8 cellular contexts compared by ENCODE assay signal in genomic region chr1:210598135-210598652, GRCh38.
A peak's percentile ranks its signal among the peaks of the same experiment; 100 is the strongest.
DNase-seq lines count a peak whose midpoint lies in the region; ATAC-seq and TF ChIP-seq lines count a peak whose summit lies in the region.

No MANE protein-coding gene starts in this region.

- no peaks in the 10 kb centered on the region for H3K27me3 Mint-ChIP-seq in effector memory CD8-positive, alpha-beta T cell

- peak overlapping the region; percentile 73 for H3K4me2 ChIP-seq in PC-9

- H3K9me3 Mint-ChIP-seq in effector memory CD8-positive, alpha-beta T cell: peaks cover 0 to 2% of the 10 kb centered on the region in 2 donors

- H4K20me1 ChIP-seq in PC-9 (ENCODE audit: insufficient read depth): no peaks in the 10 kb centered on the region

- POLR2A ChIA-PET in PC-9 (lab: Charles Lee; ENCODE audit: unreplicated experiment): interaction anchor here (0.6 kb wide), 1 partner anchor 495 kb away, joined by 9 read pairs; no protein-coding TSS in a partner anchor

- H3K36me3 Mint-ChIP-seq in effector memory CD8-positive, alpha-beta T cell (ENCODE audit: insufficient read depth): no peaks in the 10 kb centered on the region

- CTCF ChIA-PET in PC-9 (lab: Charles Lee): no interaction called here

- H3K27ac ChIP-seq in PC-9 (peak overlapping the region; percentile 98), WERI-Rb-1 (no peak overlapping the region)

- no peak overlapping the region for H3K27ac Mint-ChIP-seq in effector memory CD8-positive, alpha-beta T cell

- DNase-seq in PC-9: peak; percentile 84 to 97
- peak; percentile 71 for DNase-seq in fibroblast of pulmonary artery (ENCODE audit: low read depth)
- peak; percentile 55 for DNase-seq in smooth muscle cell of the brain vasculature (ENCODE audit: low read depth, low spot score)
- no peak for DNase-seq in effector memory CD8-positive, alpha-beta T cell
- DNase-seq in GF-D8 (lab: John Stamatoyannopoulos, UW): no peak
- DNase-seq in WERI-Rb-1: no peak
- no peak for DNase-seq in GM20000 (ENCODE audit: low spot score)

- H3K4me1 ChIP-seq in PC-9 (replicated peaks; ENCODE audit: insufficient read depth): peaks cover 37% of the 10 kb centered on the region

- ATAC-seq in GM21529 (IDR thresholded peaks at IDR 0.05; ENCODE audit: unreplicated experiment): peak; percentile 22
- ATAC-seq in effector memory CD8-positive, alpha-beta T cell (replicated peaks): no peak

- H3K9me2 ChIP-seq in PC-9 (ENCODE audit: insufficient read depth): no peaks in the 10 kb centered on the region

- H3K4me3 Mint-ChIP-seq in effector memory CD8-positive, alpha-beta T cell: no peak overlapping the region

- TSS peak; percentile 70 for BruUV-seq in PC-9 (replicated peaks; lab: Mats Ljungman, UMichigan)

- H3K27me3 ChIP-seq in PC-9 (ENCODE audit: insufficient read depth, low read depth): no peaks in the 10 kb centered on the region
- H3K27me3 ChIP-seq in WERI-Rb-1 (ENCODE audit: insufficient read depth, low read depth, severe bottlenecking): no peaks in the 10 kb centered on the region

- H2AFZ ChIP-seq in PC-9: no peak overlapping the region

- intact Hi-C loops in PC-9 (cut with micrococcal nuclease; ENCODE audit: unreplicated experiment): loop anchor here (5.0 kb wide), 2 partner anchors 659 to 946 kb away; partner anchors contain the start of genes LAMB3 and RCOR3

- H3K4me3 ChIP-seq in PC-9: peak overlapping the region; percentile 13; the same call in 1 of the 2 replicates
- H3K4me3 ChIP-seq in fibroblast of pulmonary artery (replicated peaks; ENCODE audit: low read depth, low read length): no peak overlapping the region
- no peak overlapping the region for H3K4me3 ChIP-seq in WERI-Rb-1 (ENCODE audit: low read depth, low read length)

- H3K36me3 ChIP-seq in PC-9 (ENCODE audit: low read depth) (no peaks in the 10 kb centered on the region), WERI-Rb-1 (no peaks in the 10 kb centered on the region)

- H3K4me1 Mint-ChIP-seq in effector memory CD8-positive, alpha-beta T cell (ENCODE audit: low read depth in 2 of 2): peaks cover 0 to under 1% of the 10 kb centered on the region in 2 donors

- H3F3A ChIP-seq in PC-9 (ENCODE audit: insufficient read depth, low read depth): peaks cover 32% of the 10 kb centered on the region

- H3K9me3 ChIP-seq in PC-9 (ENCODE audit: insufficient read depth, low read depth) (0 out of 2 replicates have a peak, but pooled peaks cover 5% of the 10 kb centered on the region), WERI-Rb-1 (ENCODE audit: severe bottlenecking) (no peaks in the 10 kb centered on the region)

- TF ChIP-seq CTCF in PC-9 (conservative IDR thresholded peaks at IDR 0.05) (no peak), fibroblast of pulmonary artery (IDR thresholded peaks at IDR 0.05; ENCODE audit: low read length, missing control alignments) (no peak), WERI-Rb-1 (IDR thresholded peaks at IDR 0.05; ENCODE audit: low read depth, low read length) (no peak), GM20000 (IDR thresholded peaks at IDR 0.05; ENCODE audit: extremely low read depth, missing control alignments) (no peak)

- H3K79me2 ChIP-seq in PC-9 (ENCODE audit: low read depth): no peaks in the 10 kb centered on the region

Comparison
In these comparisons a context has a peak if more than half of its experiments do, and no peak if none do; other contexts are left out.
1. DNase-seq: peak in PC-9 (2 of 2), fibroblast of pulmonary artery (single experiment) and smooth muscle cell of the brain vasculature (single experiment); none in effector memory CD8-positive, alpha-beta T cell (0 of 3), GF-D8 (single experiment), WERI-Rb-1 (single experiment) and GM20000 (single experiment).